ENCODE assay signal across 1 cellular context in the genomic region with DNA sequence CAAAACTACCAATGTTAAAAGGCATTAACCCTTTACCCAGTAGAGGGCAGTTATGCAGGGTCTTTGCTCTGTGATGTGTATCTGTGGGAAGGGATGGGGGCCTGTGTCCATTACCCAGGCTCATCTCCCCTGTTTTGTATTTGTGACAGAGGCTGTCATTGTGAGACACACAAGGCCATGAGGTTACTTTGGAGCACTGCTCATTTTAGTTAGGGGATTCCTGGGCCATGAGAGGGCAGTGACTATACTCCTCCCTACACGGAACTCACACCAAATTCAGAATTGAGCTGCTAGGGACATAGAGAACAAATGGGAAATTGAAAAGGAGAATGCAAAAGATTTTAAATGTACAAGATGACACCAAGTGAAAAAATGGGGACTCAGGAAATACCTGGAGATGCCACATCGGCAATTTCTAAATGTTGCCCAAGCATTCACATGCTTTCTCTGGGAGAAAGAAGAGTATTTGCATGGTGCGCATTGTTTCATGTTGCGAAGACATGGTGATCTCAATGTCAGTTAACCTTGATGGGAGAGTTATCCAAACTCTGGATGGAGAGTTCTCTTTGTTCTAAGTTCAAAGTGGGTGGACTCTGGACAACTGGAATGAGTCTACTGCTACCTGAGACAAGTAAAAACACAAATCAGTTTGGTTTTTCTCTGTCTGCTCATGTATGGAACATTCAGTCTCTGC.
A peak's percentile ranks its signal among the peaks of the same experiment; 100 is the strongest.
TF ChIP-seq lines count a peak whose summit lies in the region.

No MANE protein-coding gene starts in this region.

TF ChIP-seq in HepG2, 621 proteins besides CTCF, POLR2A, EP300 and RAD21 (continued from another document):
- TF ChIP-seq ZNF138 (CRISPR knock-in tag; IDR thresholded peaks at IDR 0.05; ENCODE audit: low read depth) (no peak), AGO2 (optimal IDR thresholded peaks at IDR 0.05; ENCODE audit: low read depth, low read length) (no peak), ZNF331 (CRISPR knock-in tag; IDR thresholded peaks at IDR 0.05) (no peak; the same call in 1 of the 2 replicates), ZNF569 (CRISPR knock-in tag; IDR thresholded peaks at IDR 0.05; ENCODE audit: borderline replicate concordance) (no peak), HMGA1 (CRISPR knock-in tag; conservative IDR thresholded peaks at IDR 0.05) (no peak), ATF1 (CRISPR knock-in tag; IDR thresholded peaks at IDR 0.05) (peak; percentile 41), CREM (IDR thresholded peaks at IDR 0.05) (peak; percentile 44), CREM (CRISPR knock-in tag; IDR thresholded peaks at IDR 0.05) (no peak)
